In genomic region chr3:25429441-25429907, GRCh38 we compare ENCODE assay signal across 13 cellular contexts. TPM values are rescaled to one million over a fixed set of nuclear protein-coding genes. Genes with fewer than 3 reads are reported as not detected.
DNase-seq lines count a peak whose midpoint lies in the region; ATAC-seq, FAIRE-seq and TF ChIP-seq lines count a peak whose summit lies in the region.
"Had no signal": no experiment of that assay in that cellular context is flagged by ENCODE, and none has a peak within 500 bp of the region (broad histone marks: within the 10 kb centered on the region; RNA-seq: fewer than 3 reads in every experiment).

No MANE protein-coding gene starts in this region.

- H3K36me3 ChIP-seq in astrocyte (ENCODE audit: insufficient read depth, low read length), result no peaks in the 10 kb centered on the region
- H3K36me3 ChIP-seq in rectal smooth muscle tissue (ENCODE audit: control insufficient read depth, insufficient read depth, low read length), result no peaks in the 10 kb centered on the region
- H3K36me3 ChIP-seq: BE2C, neutrophil had no signal

- H3K36me3 Mint-ChIP-seq in astrocyte (ENCODE audit: low read depth, unreplicated experiment), result no peaks in the 10 kb centered on the region
- H3K36me3 Mint-ChIP-seq in H9 (ENCODE audit: insufficient read depth in 1 of 3, low read depth in 3 of 3), result no peaks in the 10 kb centered on the region

- H3K4me1 Mint-ChIP-seq in astrocyte (ENCODE audit: low read depth, unreplicated experiment) (peaks cover 51% of the 10 kb centered on the region), H9 (peaks cover 59% of the 10 kb centered on the region in 2 experiments)
- H3K4me1 Mint-ChIP-seq: central memory CD8-positive, alpha-beta T cell had no signal

- H3K4me2 ChIP-seq in astrocyte (ENCODE audit: low read length) (peak overlapping the region; percentile 88), H9 (ENCODE audit: insufficient read depth, insufficient read length, low read length) (no peak overlapping the region)

- H3K27ac ChIP-seq in astrocyte (ENCODE audit: low read depth, low read length), result peak overlapping the region; percentile 97
- H3K27ac ChIP-seq in rectal smooth muscle tissue (ENCODE audit: low read depth, low read length), result peak overlapping the region; percentile 36
- no peak overlapping the region for H3K27ac ChIP-seq in H9 (ENCODE audit: insufficient read length, low read depth, low read length)
- H3K27ac ChIP-seq: neutrophil had no signal

- peak overlapping the region; percentile 93 for H3K9ac ChIP-seq in astrocyte (ENCODE audit: low read length)
- H3K9ac ChIP-seq in rectal smooth muscle tissue (ENCODE audit: low read length), result no peak overlapping the region
- H3K9ac ChIP-seq in H9 (ENCODE audit: extremely low read depth, insufficient read length, low read length), result no peak overlapping the region

- H3K4me3 ChIP-seq in AG04449 (ENCODE audit: low read depth, low read length), result peak overlapping the region; percentile 73
- H3K4me3 ChIP-seq in astrocyte (ENCODE audit: insufficient read depth, low read depth, low read length), result peak overlapping the region; percentile 94
- H3K4me3 ChIP-seq in iPS-18c (ENCODE audit: insufficient read depth, low read depth, low read length), result peak overlapping the region; percentile 54; the same call in 1 of the 2 replicates
- H3K4me3 ChIP-seq in rectal smooth muscle tissue (ENCODE audit: low read length), result peak overlapping the region; percentile 79

- H3K27ac Mint-ChIP-seq in astrocyte (ENCODE audit: unreplicated experiment), result no peak overlapping the region
- H3K27ac Mint-ChIP-seq in H9, result no peak overlapping the region

- H3K9me3 Mint-ChIP-seq in astrocyte (ENCODE audit: unreplicated experiment), result no peaks in the 10 kb centered on the region
- H3K9me3 Mint-ChIP-seq in H9, result no peaks in the 10 kb centered on the region; a peak in 1 of 5 replicates
- H3K9me3 Mint-ChIP-seq: central memory CD8-positive, alpha-beta T cell had no signal

- H3K4ac ChIP-seq in H9 (ENCODE audit: low read depth, low read length), result no peak overlapping the region

- POLR2A ChIA-PET in AG04449 (lab: Yijun Ruan, JAX), result no interaction called here

- no peak overlapping the region for H4K91ac ChIP-seq in H9 (ENCODE audit: insufficient read length, low read depth, low read length)

- H4K20me1 ChIP-seq in astrocyte (ENCODE audit: insufficient read depth, low read length), result no peaks in the 10 kb centered on the region
- no peaks in the 10 kb centered on the region for H4K20me1 ChIP-seq in H9 (ENCODE audit: control insufficient read depth, insufficient read depth, insufficient read length)

- no peaks in the 10 kb centered on the region for H3K79me1 ChIP-seq in H9 (ENCODE audit: insufficient read depth, low read depth, low read length, poor library complexity, severe bottlenecking)

- no peak overlapping the region for H2AK5ac ChIP-seq in H9 (ENCODE audit: insufficient read length, low read length)

- no peak overlapping the region for H3K56ac ChIP-seq in H9 (ENCODE audit: insufficient read length, low read depth, low read length)

- H3K4me1 ChIP-seq in astrocyte (ENCODE audit: insufficient read depth, low read length) (peaks cover 30% of the 10 kb centered on the region), rectal smooth muscle tissue (ENCODE audit: control insufficient read depth, insufficient read depth, low read length) (peaks cover 14% of the 10 kb centered on the region), H9 (ENCODE audit: insufficient read depth, low read length) (no peaks in the 10 kb centered on the region; the same call in 1 of the 2 replicates)
- H3K4me1 ChIP-seq: BE2C had no signal

- no peak for TF ChIP-seq CTCF in AG04449 (IDR thresholded peaks at IDR 0.05; ENCODE audit: insufficient read depth, low read length, missing control alignments)
- no peak for TF ChIP-seq CTCF in astrocyte (IDR thresholded peaks at IDR 0.05; ENCODE audit: insufficient read depth, low read depth, low read length)
- no peak for TF ChIP-seq CTCF in H9 (conservative IDR thresholded peaks at IDR 0.05)

- no peak overlapping the region for H2BK15ac ChIP-seq in H9 (ENCODE audit: low read depth, low read length)

- no peak overlapping the region for H2AFZ ChIP-seq in astrocyte (ENCODE audit: low read depth, low read length)
- no peak overlapping the region for H2AFZ ChIP-seq in H9 (ENCODE audit: low read length)

- H3K14ac ChIP-seq in H9 (ENCODE audit: insufficient read depth, low read length), result no peak overlapping the region

- H2BK20ac ChIP-seq in H9 (ENCODE audit: low read depth, low read length, poor library complexity, severe bottlenecking), result no peak overlapping the region

- H3K9me3 ChIP-seq in astrocyte (ENCODE audit: insufficient read depth, low read depth, low read length) (no peaks in the 10 kb centered on the region), iPS-18c (ENCODE audit: control insufficient read depth, insufficient read depth, low read length) (no peaks in the 10 kb centered on the region), H9 (ENCODE audit: control insufficient read depth, low read depth, low read length) (no peaks in the 10 kb centered on the region)
- H3K9me3 ChIP-seq: BE2C, neutrophil had no signal

- no peak for DNase-seq in AG04449 (ENCODE audit: low read depth, low spot score)
- no peak for DNase-seq in astrocyte (ENCODE audit: low read depth)
- DNase-seq in H9, result no peak
- DNase-seq: BE2C, hippocampal formation, Kasumi-1 had no signal

- no peak overlapping the region for H2BK12ac ChIP-seq in H9 (ENCODE audit: insufficient read length, low read depth, low read length)

- H3K27me3 ChIP-seq in astrocyte (ENCODE audit: insufficient read depth, low read length) (no peaks in the 10 kb centered on the region), rectal smooth muscle tissue (ENCODE audit: control insufficient read depth, insufficient read depth, low read length) (no peaks in the 10 kb centered on the region), H9 (ENCODE audit: insufficient read depth, low read length) (no peaks in the 10 kb centered on the region; the same call in 1 of the 2 replicates)

- H3K79me2 ChIP-seq in astrocyte (ENCODE audit: insufficient read depth, low read length) (peaks cover 62% of the 10 kb centered on the region), H9 (ENCODE audit: insufficient read depth, low read length) (no peaks in the 10 kb centered on the region)

- no peak overlapping the region for H2BK5ac ChIP-seq in H9 (ENCODE audit: insufficient read length, low read length)

- H3K23ac ChIP-seq in H9 (ENCODE audit: insufficient read length, low read depth, low read length), result no peak overlapping the region

- CTCF ChIA-PET in AG04449 (lab: Yijun Ruan, JAX), result interaction anchor here (0.9 to 4.6 kb wide), 3 partner anchors 74 to 173 kb away, joined by 3 to 51 read pairs (median 4); no protein-coding TSS in a partner anchor

- no peak for FAIRE-seq in astrocyte (lab: Jason Lieb, UNC)

- H3K23me2 ChIP-seq in H9 (ENCODE audit: insufficient read length, low read depth, low read length, poor library complexity, severe bottlenecking), result peaks cover 12% of the 10 kb centered on the region

- H3T11ph ChIP-seq in H9 (ENCODE audit: low read length), result no peak overlapping the region

- ATAC-seq in HG03457 (IDR thresholded peaks at IDR 0.05; ENCODE audit: unreplicated experiment), result no peak
- no peak for ATAC-seq in GM21423 (IDR thresholded peaks at IDR 0.05; ENCODE audit: unreplicated experiment)
- ATAC-seq in HG02571 (IDR thresholded peaks at IDR 0.05; ENCODE audit: unreplicated experiment), result no peak

- no peaks in the 10 kb centered on the region for H3K27me3 Mint-ChIP-seq in astrocyte (ENCODE audit: low read depth, unreplicated experiment)
- peaks cover 25% of the 10 kb centered on the region for H3K27me3 Mint-ChIP-seq in H9 (ENCODE audit: low read depth)

- no CpG with 5 or more reads among the region's 7 CpGs for WGBS in H9 (ENCODE audit: extremely low coverage, insufficient read length, low lambda C conversion rate)

- H3K4me3 Mint-ChIP-seq in astrocyte (ENCODE audit: unreplicated experiment) (no peak overlapping the region), H9 (no peak overlapping the region)
- H3K4me3 Mint-ChIP-seq: central memory CD8-positive, alpha-beta T cell had no signal

- H3K18ac ChIP-seq in H9 (ENCODE audit: insufficient read length, low read depth, low read length), result no peak overlapping the region

- no peak overlapping the region for H4K5ac ChIP-seq in H9 (ENCODE audit: insufficient read length, low read depth, low read length)

- no peak overlapping the region for H2BK120ac ChIP-seq in H9 (ENCODE audit: low read depth, low read length, poor library complexity, severe bottlenecking)

- no peak overlapping the region for H4K8ac ChIP-seq in H9 (replicated peaks; ENCODE audit: insufficient read length, low read depth, low read length)

RNA-seq across cellular contexts. Expression of gene RARB, which starts 1.4 kb away (rescaled TPM):
- total RNA-seq in astrocyte (0.27 and 0.29 TPM in 2 replicates), H9 (2021) (0.22 and 0.29 TPM in 2 replicates)
